11 cellular contexts compared by ENCODE assay signal in the genomic region with DNA sequence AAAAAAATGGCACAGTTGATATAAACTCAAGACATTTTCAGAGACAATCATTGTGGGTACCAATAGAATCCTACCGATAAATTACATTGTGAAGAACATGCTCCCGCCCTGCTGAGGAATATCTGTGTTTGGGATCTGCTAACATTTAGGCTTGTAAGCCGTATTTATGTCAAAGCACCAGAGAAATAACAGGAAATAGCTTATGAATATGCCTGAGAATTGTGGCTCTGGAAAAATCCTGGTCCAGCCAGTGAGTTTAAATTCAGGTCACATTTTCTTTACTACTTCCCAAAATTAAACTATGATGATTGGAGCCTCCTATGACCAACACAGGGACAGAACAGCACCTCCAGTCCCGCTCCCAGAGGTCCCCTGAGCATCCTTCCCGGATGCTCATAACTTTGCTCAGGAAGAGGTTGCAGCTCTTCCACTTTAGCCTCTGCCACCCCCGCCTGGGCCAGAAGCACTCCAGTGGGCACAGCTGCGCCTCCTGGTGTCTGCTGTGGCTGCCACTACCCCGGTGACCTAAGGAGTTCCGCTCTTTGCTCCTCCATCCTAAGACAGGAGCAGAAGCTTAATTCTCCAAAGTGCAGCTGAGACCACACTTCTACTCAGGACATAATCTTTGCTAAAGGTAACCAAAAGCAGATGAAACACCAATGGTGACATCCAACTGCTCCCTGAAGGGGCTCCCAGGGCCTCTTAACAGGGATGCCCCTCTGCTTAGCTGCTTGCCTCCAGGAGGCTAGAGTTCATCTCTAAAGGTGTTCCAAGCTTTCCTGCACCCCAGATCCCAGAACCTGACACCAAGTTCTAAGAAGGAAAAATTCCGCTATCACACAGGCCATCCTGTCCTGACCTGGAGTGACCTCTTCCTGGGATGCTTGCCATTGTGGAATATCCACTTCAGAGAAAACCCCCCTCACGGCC. TPM values are rescaled to one million over a fixed set of nuclear protein-coding genes. Genes with fewer than 3 reads are reported as not detected.
DNase-seq lines count a peak whose midpoint lies in the region; ATAC-seq, FAIRE-seq and TF ChIP-seq lines count a peak whose summit lies in the region.
"Had no signal": no experiment of that assay in that cellular context is flagged by ENCODE, and none has a peak within 500 bp of the region (broad histone marks: within the 10 kb centered on the region; RNA-seq: fewer than 3 reads in every experiment).

No MANE protein-coding gene starts in this region.

- no peak overlapping the region for H3K27ac Mint-ChIP-seq in osteocyte (ENCODE audit: unreplicated experiment)

- FAIRE-seq in urothelium cell line (lab: Jason Lieb, UNC), result no peak
- FAIRE-seq: islet of Langerhans had no signal

- TF ChIP-seq EP300 in Ishikawa (IDR thresholded peaks at IDR 0.05; ENCODE audit: borderline replicate concordance), result no peak

- H3K9me3 Mint-ChIP-seq in osteocyte (ENCODE audit: unreplicated experiment), result no peaks in the 10 kb centered on the region

- H3K36me3 Mint-ChIP-seq in osteocyte (ENCODE audit: unreplicated experiment), result peaks cover 1% of the 10 kb centered on the region

- peak; percentile 42 for TF ChIP-seq RAD21 in Ishikawa (IDR thresholded peaks at IDR 0.05; ENCODE audit: low read depth)

- peaks cover 55% of the 10 kb centered on the region for H3K4me1 Mint-ChIP-seq in osteocyte (ENCODE audit: unreplicated experiment)

- TF ChIP-seq CTCF in epithelial cell of esophagus (IDR thresholded peaks at IDR 0.05; ENCODE audit: insufficient read depth, low read depth, low read length, missing control alignments) (no peak), osteocyte (IDR thresholded peaks at IDR 0.05) (peak; percentile 32)

- ATAC-seq in GM19351 (IDR thresholded peaks at IDR 0.05; ENCODE audit: unreplicated experiment) (no peak), HG03571 (IDR thresholded peaks at IDR 0.05; ENCODE audit: unreplicated experiment) (no peak)

- no peak overlapping the region for H3K4me3 Mint-ChIP-seq in osteocyte (ENCODE audit: unreplicated experiment)

- H3K27me3 Mint-ChIP-seq in osteocyte (ENCODE audit: unreplicated experiment), result no peaks in the 10 kb centered on the region

- no peak overlapping the region for H3K4me3 ChIP-seq in epithelial cell of esophagus (ENCODE audit: low read length)

- peak; percentile 29 for DNase-seq in ELR (ENCODE audit: low read depth)
- DNase-seq in epithelial cell of esophagus (ENCODE audit: low read depth), result peak; percentile 15
- no peak for DNase-seq in osteocyte (ENCODE audit: extremely low spot score, unreplicated experiment)
- DNase-seq in stimulated activated CD4-positive, alpha-beta T cell treated with anti-CD3 and anti-CD28 coated beads, Interleukin-12 subunit alpha, Interleukin-12 subunit beta, amount 100 ng/mL, for 4 hours, result no peak
- DNase-seq in urothelium cell line (ENCODE audit: low spot score), result no peak
- DNase-seq: activated gamma-delta T cell treated with Interleukin-2 at 50 U/mL for 16 hours, NCI-H187 treated with DMSO at 0.1 percent for 48 hours had no signal

TF ChIP-seq in Ishikawa, 13 proteins besides CTCF, POLR2A, EP300 and RAD21:
- TF ChIP-seq YY1 (IDR thresholded peaks at IDR 0.05; ENCODE audit: low read depth) (no peak), REST (IDR thresholded peaks at IDR 0.05; ENCODE audit: low read depth) (no peak), EGR1 (IDR thresholded peaks at IDR 0.05) (no peak), CREB1 (IDR thresholded peaks at IDR 0.05; ENCODE audit: low read depth) (no peak), CEBPB (IDR thresholded peaks at IDR 0.05) (no peak), TEAD4 (IDR thresholded peaks at IDR 0.05) (no peak), FOXM1 (IDR thresholded peaks at IDR 0.05; ENCODE audit: borderline replicate concordance, low read depth) (no peak), NFIC (IDR thresholded peaks at IDR 0.05) (no peak), TAF1 (IDR thresholded peaks at IDR 0.05; ENCODE audit: low read depth) (no peak), MAX (IDR thresholded peaks at IDR 0.05) (no peak), ZBTB7A (IDR thresholded peaks at IDR 0.05; ENCODE audit: low read depth) (no peak), TCF12 (IDR thresholded peaks at IDR 0.05; ENCODE audit: low read depth) (no peak)
- TF ChIP-seq, protein P1, sequence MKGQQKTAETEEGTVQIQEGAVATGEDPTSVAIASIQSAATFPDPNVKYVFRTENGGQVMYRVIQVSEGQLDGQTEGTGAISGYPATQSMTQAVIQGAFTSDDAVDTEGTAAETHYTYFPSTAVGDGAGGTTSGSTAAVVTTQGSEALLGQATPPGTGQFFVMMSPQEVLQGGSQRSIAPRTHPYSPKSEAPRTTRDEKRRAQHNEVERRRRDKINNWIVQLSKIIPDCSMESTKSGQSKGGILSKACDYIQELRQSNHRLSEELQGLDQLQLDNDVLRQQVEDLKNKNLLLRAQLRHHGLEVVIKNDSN (IDR thresholded peaks at IDR 0.05), result no peak

RNA-seq across cellular contexts. Expression of gene SLC1A1, which starts 58.8 kb away (rescaled TPM):
- 6.8 and 7.0 TPM in 2 replicates for total RNA-seq in osteocyte

Comparison
In these comparisons a context has a peak if more than half of its experiments do, and no peak if none do; other contexts are left out.
1. DNase-seq: peak in ELR (single experiment) and epithelial cell of esophagus (single experiment); none in osteocyte (single experiment), stimulated activated CD4-positive, alpha-beta T cell treated with anti-CD3 and anti-CD28 coated beads, Interleukin-12 subunit alpha, Interleukin-12 subunit beta, amount 100 ng/mL, for 4 hours (single experiment) and urothelium cell line (single experiment).